ENCODE assay signal across 8 cellular contexts in genomic region chr7:66995045-66995776, GRCh38. TPM values are rescaled to one million over a fixed set of nuclear protein-coding genes. Genes with fewer than 3 reads are reported as not detected.
DNase-seq lines count a peak whose midpoint lies in the region; ATAC-seq, FAIRE-seq and TF ChIP-seq lines count a peak whose summit lies in the region.
"Not testable (repeated sequence)": the region's sequence is repeated elsewhere in the genome, so short reads cannot be mapped to it uniquely, and the experiment has no call there.

Gene SBDS (minus strand): TSS chr7:66995586. CDS start chr7:66995417, 169 bp downstream.

- not testable (repeated sequence) for H3K79me2 ChIP-seq in HepG2 (ENCODE audit: insufficient read depth, low read length)

- peaks cover 31 to 47% of the 10 kb centered on the region in 2 donors for H3K36me3 Mint-ChIP-seq in CD14-positive monocyte

- H3K9me3 Mint-ChIP-seq in CD14-positive monocyte: not testable (repeated sequence)

- peak within 1 kb of the TSS; percentile 90 for H3K9ac ChIP-seq in HepG2 (ENCODE audit: insufficient read depth, low read depth, low read length)

- peak within 1 kb of the TSS; percentile 72 to 83 (median 76) for H3K4me3 ChIP-seq in HepG2 (replicated peaks in 1 of 3; ENCODE audit: insufficient read depth in 1 of 3, low read depth in 2 of 3, low read length in 3 of 3)

- ATAC-seq in GM19397 (IDR thresholded peaks at IDR 0.05; ENCODE audit: unreplicated experiment) (peak; percentile 65), HG03571 (IDR thresholded peaks at IDR 0.05; ENCODE audit: unreplicated experiment) (peak; percentile 51), HepG2 (peak; percentile 77)

- H4K20me1 ChIP-seq in HepG2 (ENCODE audit: insufficient read depth, low read length): not testable (repeated sequence)

- TSS peak; percentile 73 for BruUV-seq in HepG2 (replicated peaks; lab: Mats Ljungman, UMichigan)

- H3K4me3 Mint-ChIP-seq in CD14-positive monocyte: peak within 1 kb of the TSS; percentile 98 to 99

- not testable (repeated sequence) for H3K4me1 ChIP-seq in HepG2 (ENCODE audit: insufficient read depth, low read length)

- H3K4me2 ChIP-seq in HepG2 (ENCODE audit: low read depth, low read length): peak within 1 kb of the TSS; percentile 67

- intact Hi-C loops in CD14-positive monocyte (cut with micrococcal nuclease): loop anchor here (5.0 to 10.0 kb wide), 5 partner anchors 140 to 1010 kb away; partner anchors contain the start of gene GUSB (in 1 of the 2)
- intact Hi-C loops in HepG2 (cut with micrococcal nuclease; ENCODE audit: unreplicated experiment): not testable (repeated sequence)

- not testable (repeated sequence) for H3K9me3 ChIP-seq in HepG2 (ENCODE audit: low read length)

- TF ChIP-seq CTCF in CD14-positive monocyte (IDR thresholded peaks at IDR 0.05): peak; percentile 5
- peak; percentile 56 for TF ChIP-seq CTCF in HepG2 (CRISPR knock-in tag; IDR thresholded peaks at IDR 0.05)

- TF ChIP-seq POLR2A in HepG2 (IDR thresholded peaks at IDR 0.05; ENCODE audit: insufficient read depth in 1 of 2, low read depth in 2 of 2, low read length in 2 of 2): peak; percentile 88 to 89

- H2AFZ ChIP-seq in HepG2 (ENCODE audit: low read length): peak within 1 kb of the TSS; percentile 42

- H3K27ac Mint-ChIP-seq in CD14-positive monocyte: peak within 1 kb of the TSS; percentile 98 to 100 (median 99)

- TF ChIP-seq EP300 in HepG2 (IDR thresholded peaks at IDR 0.05; ENCODE audit: low read depth in 2 of 2, low read length in 2 of 2); HepG2 (CRISPR knock-in tag; IDR thresholded peaks at IDR 0.05; ENCODE audit: borderline replicate concordance): not testable (repeated sequence)

- in situ Hi-C loops in HepG2 (cut with HindIII; ENCODE audit: extremely low pct_ligation_motif_present, low pct_unique_long_range_greater_than_20kb): loop anchor here (25.0 kb wide), 1 partner anchor 158 kb away; no protein-coding TSS in a partner anchor

- H3K4me1 Mint-ChIP-seq in CD14-positive monocyte: peaks cover 13% of the 10 kb centered on the region

- DNase-seq in CD14-positive monocyte (ENCODE audit: low spot score) (peak; percentile 96), NCI-H82 (lab: John Stamatoyannopoulos, UW) (peak; percentile 99), dermis microvascular lymphatic vessel endothelial cell (ENCODE audit: low read depth in 2 of 2) (peak; percentile 99), HepG2 (ENCODE audit: low spot score) (peak; percentile 98)
- peak; percentile 92 to 95 for DNase-seq in activated CD4-positive, alpha-beta T cell treated with anti-CD3 and anti-CD28 coated beads, Interleukin-2, amount 50 U/mL, for 48 hours
- peak; percentile 85 for DNase-seq in stimulated activated CD4-positive, alpha-beta T cell treated with anti-CD3 and anti-CD28 coated beads, Interleukin-4, amount 100 ng/mL, for 1 hour

- peak within 1 kb of the TSS; percentile 89 for H3K27ac ChIP-seq in HepG2 (ENCODE audit: extremely low read length, insufficient read depth, low read length)

- CTCF ChIA-PET in HepG2 (lab: Yijun Ruan, JAX; ENCODE audit: low intra/inter-chr PET ratio, low total read pairs): not testable (repeated sequence)

- H3K27me3 ChIP-seq in HepG2 (ENCODE audit: control insufficient read depth in 1 of 2, insufficient read depth in 2 of 2, low read length in 2 of 2): not testable (repeated sequence)

- H3K27me3 Mint-ChIP-seq in CD14-positive monocyte (ENCODE audit: low read depth in 3 of 3): not testable (repeated sequence)

- FAIRE-seq in HepG2 (lab: Jason Lieb, UNC): peak; percentile 93

- WGBS in HepG2 (ENCODE audit: low lambda C conversion rate): 0% methylated on average over 17 of the region's 59 CpGs

- POLR2A ChIA-PET in HepG2 (lab: Yijun Ruan, JAX): interaction anchor here (0.7 to 3.0 kb wide), 8 partner anchors 9 to 342 kb away, joined by 3 to 44 read pairs (median 6); partner anchors contain the start of genes RABGEF1 and TMEM248

- TF ChIP-seq RAD21 in HepG2 (CRISPR knock-in tag; IDR thresholded peaks at IDR 0.05): 0 out of 2 replicates have a peak, but pooled peaks have one; percentile 8

- H3K36me3 ChIP-seq in HepG2 (replicated peaks in 1 of 2; ENCODE audit: control insufficient read depth in 1 of 2, insufficient read depth in 2 of 2, low read length in 2 of 2): not testable (repeated sequence)

TF ChIP-seq in HepG2, 621 proteins besides CTCF, POLR2A, EP300 and RAD21 (continues in another document):
- TF ChIP-seq DR1 (CRISPR knock-in tag; IDR thresholded peaks at IDR 0.05): peak; percentile 60
- peak; percentile 20; the same call in 1 of the 2 replicates for TF ChIP-seq ZSCAN5A (CRISPR knock-in tag; IDR thresholded peaks at IDR 0.05; ENCODE audit: borderline replicate concordance)
- peak; percentile 68 for TF ChIP-seq ZNF883 (CRISPR knock-in tag; IDR thresholded peaks at IDR 0.05; ENCODE audit: not compliant biosample characterization)
- peak; percentile 73 for TF ChIP-seq ZFP90 (CRISPR knock-in tag; IDR thresholded peaks at IDR 0.05; ENCODE audit: borderline replicate concordance)
- TF ChIP-seq FOSL2 (CRISPR knock-in tag; IDR thresholded peaks at IDR 0.05): peak; percentile 45; the same call in 1 of the 2 replicates
- 0 out of 2 replicates have a peak, but pooled peaks have one; percentile 23 for TF ChIP-seq GATA4 (IDR thresholded peaks at IDR 0.05; ENCODE audit: borderline replicate concordance, low read depth)
- TF ChIP-seq FOXA1 (IDR thresholded peaks at IDR 0.05): peak; percentile 23; the same call in 1 of the 2 replicates
- peak; percentile 86 for TF ChIP-seq FOXA1 (CRISPR knock-in tag; IDR thresholded peaks at IDR 0.05)
- TF ChIP-seq PHF20 (CRISPR knock-in tag; IDR thresholded peaks at IDR 0.05): peak; percentile 60
- peak; percentile 44; the same call in 1 of the 2 replicates for TF ChIP-seq ZNF747 (CRISPR knock-in tag; IDR thresholded peaks at IDR 0.05; ENCODE audit: borderline replicate concordance)
- TF ChIP-seq GABPA (IDR thresholded peaks at IDR 0.05; ENCODE audit: low read depth, low read length): peak; percentile 66; the same call in 1 of the 2 replicates
- peak; percentile 92 for TF ChIP-seq GABPA (CRISPR knock-in tag; IDR thresholded peaks at IDR 0.05; ENCODE audit: low read depth)
- peak; percentile 58; the same call in 1 of the 2 replicates for TF ChIP-seq CREBL2 (CRISPR knock-in tag; IDR thresholded peaks at IDR 0.05; ENCODE audit: borderline replicate concordance)

RNA-seq across cellular contexts. Expression of gene SBDS, which starts in this region (rescaled TPM):
- polyA plus RNA-seq in CD14-positive monocyte (10 to 100 TPM; 31.7 to 34.8 TPM), HepG2 (2011; rRNA removed) (33.6 and 39.1 TPM in 2 replicates)
- total RNA-seq in dermis microvascular lymphatic vessel endothelial cell (61.2 and 71.8 TPM in 2 replicates), HepG2 (2016; rRNA removed; fragmentation: Illumina TruSeq; extraction: Trizol) (79.3 and 124 TPM in 2 replicates)
- total RNA-seq in HepG2 (2016; cell fraction: cytosol; rRNA removed; fragmentation: Illumina TruSeq; extraction: Trizol; ENCODE audit: low read depth): 26.4 and 30.7 TPM in 2 replicates
- total RNA-seq in HepG2 (2016; cell fraction: insoluble cytoplasmic fraction; rRNA removed; fragmentation: Illumina TruSeq; extraction: Trizol): 84.5 and 129 TPM in 2 replicates
- total RNA-seq in HepG2 (2016; cell fraction: membrane; rRNA removed; fragmentation: Illumina TruSeq; extraction: Trizol): 45.4 and 48.5 TPM in 2 replicates
- total RNA-seq in HepG2 (2016; cell fraction: nucleus; rRNA removed; fragmentation: Illumina TruSeq; extraction: Trizol): 33.8 and 34.8 TPM in 2 replicates
- polyA plus RNA-seq in HepG2 (2011; cell fraction: cytosol; rRNA removed): 20.9 and 31.6 TPM in 2 replicates
- 8.7 and 13.9 TPM in 2 replicates for polyA plus RNA-seq in HepG2 (2011; cell fraction: nucleus; rRNA removed)
- polyA plus RNA-seq in HepG2 (2012): 59.3 and 60.3 TPM in 2 replicates
- 11.6 and 18.3 TPM in 2 replicates for polyA plus RNA-seq in HepG2 (2016; cell fraction: cytosol; fragmentation: Illumina TruSeq; extraction: Trizol; ENCODE audit: low read depth)
- polyA plus RNA-seq in HepG2 (2016; cell fraction: insoluble cytoplasmic fraction; fragmentation: Illumina TruSeq; extraction: Trizol; ENCODE audit: low read depth): 130 and 143 TPM in 2 replicates
- polyA plus RNA-seq in HepG2 (2016; cell fraction: membrane; fragmentation: Illumina TruSeq; extraction: Trizol; ENCODE audit: low read depth): 30.2 and 38.3 TPM in 2 replicates
- 54.9 and 62.0 TPM in 2 replicates for polyA plus RNA-seq in HepG2 (2016; cell fraction: nucleus; fragmentation: Illumina TruSeq; extraction: Trizol; ENCODE audit: insufficient read depth, low read depth)
- 15.5 and 21.4 TPM in 2 replicates for polyA minus RNA-seq in HepG2 (2011; rRNA and poly(A)+ RNA removed; ENCODE audit: low replicate concordance)
- 42.0 and 45.7 TPM in 2 replicates for polyA minus RNA-seq in HepG2 (2011; cell fraction: cytosol; rRNA and poly(A)+ RNA removed)
- polyA minus RNA-seq in HepG2 (2011; cell fraction: nucleus; rRNA and poly(A)+ RNA removed): 14.2 and 15.9 TPM in 2 replicates

Comparison
In these comparisons a context has a peak if more than half of its experiments do, and no peak if none do; other contexts are left out.
1. Peak in every context shown above with its lines: DNase-seq, ATAC-seq, H3K4me3 ChIP-seq and H3K27ac ChIP-seq.